26 cellular contexts compared by ENCODE assay signal in the genomic region with DNA sequence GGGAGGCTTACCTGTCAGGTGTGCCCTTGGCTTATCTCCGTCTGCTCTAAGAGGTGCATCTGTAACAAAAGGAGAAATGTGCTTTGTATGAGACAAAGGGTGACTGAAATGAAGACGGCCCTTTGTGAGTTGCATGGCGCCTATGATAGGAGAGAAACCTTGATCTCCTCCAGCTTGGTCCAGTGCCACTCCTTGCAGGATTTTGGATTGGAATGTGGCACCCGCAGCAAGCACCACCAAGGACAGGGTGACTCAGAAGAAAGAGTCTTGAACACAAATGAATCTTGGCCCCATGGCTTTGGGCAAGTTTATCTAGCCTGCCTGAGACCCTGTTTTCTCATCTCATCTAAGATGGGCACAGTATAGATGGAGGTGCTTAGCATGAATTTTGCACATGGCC. TPM values are rescaled to one million over a fixed set of nuclear protein-coding genes. Genes with fewer than 3 reads are reported as not detected.
"Had no signal": no experiment of that assay in that cellular context is flagged by ENCODE, and none has a peak within 500 bp of the region (broad histone marks: within the 10 kb centered on the region; RNA-seq: fewer than 3 reads in every experiment).

No MANE protein-coding gene starts in this region.

- H3K36me3 ChIP-seq: neutrophil, pancreas, suprapubic skin, tibial artery, transverse colon, vagina had no signal

- DNase-seq: naive B cell; naive thymus-derived CD8-positive, alpha-beta T cell; nephron progenitor cell; nucleus accumbens; pancreas; psoas muscle; right cardiac atrium; small intestine; stimulated activated CD4-positive, alpha-beta T cell treated with anti-CD3 and anti-CD28 coated beads, Interleukin-15, amount 100 ng/mL, for 24 hours; stimulated activated CD4-positive, alpha-beta T cell treated with anti-CD3 and anti-CD28 coated beads, Interleukin-2, amount 100 ng/mL, for 24 hours; stimulated activated CD4-positive, alpha-beta T cell treated with anti-CD3 and anti-CD28 coated beads, Interleukin-2, amount 100 ng/mL, for 48 hours; stimulated activated CD4-positive, alpha-beta T cell treated with anti-CD3 and anti-CD28 coated beads, Interleukin-4, amount 100 ng/mL, for 24 hours; stimulated activated naive B cell treated with anti-CD40 and anti-IgM and Interleukin-4, amounts not matched to agents 10 μg/mL and 1 μg/mL and 100 μg/mL, for 72 hours; stimulated activated naive CD4-positive, alpha-beta T cell treated with Interleukin-2 at 50 U/mL for 16 hours; stomach; testis; tibial artery; transverse colon; upper lobe of left lung had no signal

- H3K9me3 ChIP-seq: neutrophil, pancreas, psoas muscle, stomach, suprapubic skin, testis, tibial artery, transverse colon, upper lobe of left lung, vagina had no signal

- H3K27ac ChIP-seq: neutrophil, pancreas, psoas muscle, stomach, suprapubic skin, testis, tibial artery, transverse colon, upper lobe of left lung, vagina had no signal

- ATAC-seq: naive thymus-derived CD8-positive, alpha-beta T cell; natural killer cell treated with Interleukin-12 subunit alpha and Interleukin-12 subunit beta and Interleukin-15 and Interleukin-18, amount 100 ng/mL, for 72 hours; pancreas; psoas muscle; right cardiac atrium; sciatic nerve; stimulated activated effector memory CD8-positive, alpha-beta T cell treated with anti-CD3 and anti-CD28 coated beads, Interleukin-12 subunit alpha, Interleukin-12 subunit beta, amount 100 ng/mL, for 72 hours; stimulated activated naive B cell treated with anti-CD40 and anti-IgM and Interleukin-4, amounts not matched to agents 10 μg/mL and 1 μg/mL and 100 μg/mL, for 72 hours had no signal

- H3K4me3 ChIP-seq: pancreas, psoas muscle, stomach, suprapubic skin, testis, tibial artery, transverse colon, upper lobe of left lung, vagina had no signal

- H3K27me3 ChIP-seq: neutrophil, pancreas, stomach, suprapubic skin, testis, tibial artery, transverse colon, upper lobe of left lung, vagina had no signal

- H3K4me1 ChIP-seq: pancreas, psoas muscle, stomach, testis, tibial artery, transverse colon, upper lobe of left lung had no signal

RNA-seq across cellular contexts. Expression of a gene that starts 13.4 kb away (rescaled TPM):
- total RNA-seq: naive thymus-derived CD8-positive, alpha-beta T cell; neural crest cell had no signal
- polyA plus RNA-seq: naive thymus-derived CD8-positive, alpha-beta T cell had no signal
